Comparison of ENCODE assay signal across 1 cellular context in the genomic region with DNA sequence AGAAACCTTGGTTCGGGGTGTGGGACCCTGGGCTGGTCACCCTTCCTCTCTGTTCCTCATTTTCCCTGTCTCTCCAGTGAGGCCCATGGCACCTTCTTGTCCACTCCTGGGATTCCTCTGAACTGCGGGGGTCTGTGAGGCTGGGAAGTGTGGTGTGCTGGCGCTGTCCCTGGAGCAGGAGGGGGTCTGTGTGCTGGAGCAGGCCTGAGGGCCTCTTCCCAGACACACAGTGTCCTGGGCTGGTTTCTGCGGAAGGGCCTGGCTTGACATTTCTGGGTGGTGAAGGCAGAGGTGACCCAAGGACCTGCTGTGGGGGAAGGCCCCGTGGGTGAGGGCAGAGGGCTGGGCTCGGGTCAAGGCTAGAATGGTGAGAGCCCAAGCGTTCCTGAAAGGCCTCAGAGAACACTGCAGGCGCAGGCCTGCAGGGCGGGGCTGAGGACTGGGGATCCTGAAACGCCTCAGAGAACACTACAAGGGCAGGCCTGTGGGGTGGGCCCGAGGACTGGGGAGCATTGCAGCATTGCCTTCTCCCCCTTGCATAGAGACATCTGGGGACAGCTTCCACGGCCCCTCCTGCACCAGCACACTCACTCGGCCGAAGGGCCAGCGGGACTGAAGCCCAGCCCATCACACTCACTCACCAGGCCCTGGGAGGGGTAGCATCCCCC.
TF ChIP-seq lines count a peak whose summit lies in the region.

No MANE protein-coding gene starts in this region.

TF ChIP-seq in HepG2, 621 proteins besides CTCF, POLR2A, EP300 and RAD21 (continued from another document and continues in another):
- TF ChIP-seq SAP130 (CRISPR knock-in tag; IDR thresholded peaks at IDR 0.05; ENCODE audit: low read depth) (0 out of 2 replicates have a peak, but pooled peaks have one; percentile 35), GZF1 (CRISPR knock-in tag; IDR thresholded peaks at IDR 0.05) (peak; percentile 64; the same call in 1 of the 2 replicates), NR2C2 (CRISPR knock-in tag; IDR thresholded peaks at IDR 0.05; ENCODE audit: borderline replicate concordance) (0 out of 2 replicates have a peak, but pooled peaks have one; percentile 50), CERS6 (CRISPR knock-in tag; IDR thresholded peaks at IDR 0.05) (no peak), HCFC1 (IDR thresholded peaks at IDR 0.05; ENCODE audit: low read depth, low read length) (0 out of 2 replicates have a peak, but pooled peaks have one; percentile 31), KDM6A (CRISPR knock-in tag; IDR thresholded peaks at IDR 0.05; ENCODE audit: low read depth) (no peak; the same call in 1 of the 2 replicates), TBL1XR1 (IDR thresholded peaks at IDR 0.05; ENCODE audit: borderline replicate concordance, low read length, partially characterized antibody) (peak; percentile 30), ZIK1 (CRISPR knock-in tag; IDR thresholded peaks at IDR 0.05; ENCODE audit: borderline replicate concordance, low read depth) (no peak), ZSCAN31 (CRISPR knock-in tag; IDR thresholded peaks at IDR 0.05; ENCODE audit: low read depth) (0 out of 2 replicates have a peak, but pooled peaks have one; percentile 83), FOXA1 (IDR thresholded peaks at IDR 0.05) (no peak), FOXA1 (CRISPR knock-in tag; IDR thresholded peaks at IDR 0.05) (0 out of 2 replicates have a peak, but pooled peaks have one; percentile 13), MIXL1 (CRISPR knock-in tag; IDR thresholded peaks at IDR 0.05) (0 out of 2 replicates have a peak, but pooled peaks have one; percentile 3), FOXP1 (IDR thresholded peaks at IDR 0.05) (no peak), FOXP1 (CRISPR knock-in tag; IDR thresholded peaks at IDR 0.05) (no peak; the same call in 1 of the 2 replicates), ZNF12 (CRISPR knock-in tag; IDR thresholded peaks at IDR 0.05) (peak; percentile 58; the same call in 1 of the 2 replicates), HIC2 (CRISPR knock-in tag; IDR thresholded peaks at IDR 0.05; ENCODE audit: low read depth) (peak; percentile 76; the same call in 1 of the 2 replicates), ZNF879 (CRISPR knock-in tag; IDR thresholded peaks at IDR 0.05) (0 out of 2 replicates have a peak, but pooled peaks have one; percentile 54), ZNF788 (CRISPR knock-in tag; IDR thresholded peaks at IDR 0.05; ENCODE audit: borderline replicate concordance) (peak; percentile 83; the same call in 1 of the 2 replicates), JUN (CRISPR knock-in tag; IDR thresholded peaks at IDR 0.05) (no peak), SRSF9 (IDR thresholded peaks at IDR 0.05; ENCODE audit: borderline replicate concordance, insufficient read depth, low read depth, low read length, poor library complexity, severe bottlenecking) (no peak), ARID5B (CRISPR knock-in tag; IDR thresholded peaks at IDR 0.05) (peak; percentile 50; the same call in 1 of the 2 replicates), ZBTB42 (CRISPR knock-in tag; IDR thresholded peaks at IDR 0.05) (no peak), ZNF30 (CRISPR knock-in tag; IDR thresholded peaks at IDR 0.05) (no peak), NR2F2 (IDR thresholded peaks at IDR 0.05; ENCODE audit: borderline replicate concordance, low read depth) (peak; percentile 63; the same call in 1 of the 2 replicates), ZNF292 (CRISPR knock-in tag; IDR thresholded peaks at IDR 0.05; ENCODE audit: borderline replicate concordance, low read depth) (peak; percentile 77; the same call in 1 of the 2 replicates), PHF20 (CRISPR knock-in tag; IDR thresholded peaks at IDR 0.05) (peak; percentile 65), ZNF709 (CRISPR knock-in tag; IDR thresholded peaks at IDR 0.05) (peak; percentile 66; the same call in 1 of the 2 replicates), BRD4 (CRISPR knock-in tag; IDR thresholded peaks at IDR 0.05) (0 out of 2 replicates have a peak, but pooled peaks have one; percentile 10), GABPB1 (CRISPR knock-in tag; IDR thresholded peaks at IDR 0.05) (peak; percentile 33; the same call in 1 of the 2 replicates), ZNF883 (CRISPR knock-in tag; IDR thresholded peaks at IDR 0.05; ENCODE audit: not compliant biosample characterization) (peak; percentile 54), DPF2 (CRISPR knock-in tag; IDR thresholded peaks at IDR 0.05; ENCODE audit: borderline replicate concordance, low read depth) (no peak), MTA1 (CRISPR knock-in tag; IDR thresholded peaks at IDR 0.05; ENCODE audit: borderline replicate concordance) (peak; percentile 16; the same call in 1 of the 2 replicates), ZNF350 (CRISPR knock-in tag; IDR thresholded peaks at IDR 0.05; ENCODE audit: borderline replicate concordance, low read depth) (no peak), SOX5 (CRISPR knock-in tag; IDR thresholded peaks at IDR 0.05; ENCODE audit: borderline replicate concordance) (no peak), ZNF430 (CRISPR knock-in tag; IDR thresholded peaks at IDR 0.05) (peak; percentile 87), ZNF484 (CRISPR knock-in tag; IDR thresholded peaks at IDR 0.05; ENCODE audit: borderline replicate concordance, low read depth) (no peak), KDM2A (CRISPR knock-in tag; IDR thresholded peaks at IDR 0.05; ENCODE audit: borderline replicate concordance, low read depth) (no peak; the same call in 1 of the 2 replicates), NR2F1 (CRISPR knock-in tag; IDR thresholded peaks at IDR 0.05) (peak; percentile 93 to 94), ZNF644 (CRISPR knock-in tag; IDR thresholded peaks at IDR 0.05; ENCODE audit: low read depth) (peak; percentile 39; the same call in 1 of the 2 replicates), KLF11 (CRISPR knock-in tag; IDR thresholded peaks at IDR 0.05) (no peak), CBX1 (IDR thresholded peaks at IDR 0.05; ENCODE audit: low read depth) (no peak), ZNF552 (CRISPR knock-in tag; IDR thresholded peaks at IDR 0.05; ENCODE audit: borderline replicate concordance) (no peak), ARID2 (CRISPR knock-in tag; IDR thresholded peaks at IDR 0.05; ENCODE audit: borderline replicate concordance) (0 out of 2 replicates have a peak, but pooled peaks have one; percentile 11), TEAD3 (CRISPR knock-in tag; optimal IDR thresholded peaks at IDR 0.05; ENCODE audit: borderline replicate concordance) (peak; percentile 70), ZNF441 (CRISPR knock-in tag; IDR thresholded peaks at IDR 0.05; ENCODE audit: borderline replicate concordance) (no peak), ZNF383 (CRISPR knock-in tag; IDR thresholded peaks at IDR 0.05; ENCODE audit: borderline replicate concordance) (no peak), BCL6 (CRISPR knock-in tag; IDR thresholded peaks at IDR 0.05) (peak; percentile 91), IKZF4 (CRISPR knock-in tag; IDR thresholded peaks at IDR 0.05; ENCODE audit: borderline replicate concordance, low read depth, not compliant biosample characterization) (peak; percentile 11), RXRB (CRISPR knock-in tag; IDR thresholded peaks at IDR 0.05; ENCODE audit: borderline replicate concordance) (peak; percentile 80), GFI1 (CRISPR knock-in tag; IDR thresholded peaks at IDR 0.05; ENCODE audit: borderline replicate concordance) (0 out of 2 replicates have a peak, but pooled peaks have one; percentile 28), FOXO1 (CRISPR knock-in tag; IDR thresholded peaks at IDR 0.05) (no peak), POLR2AphosphoS5 (IDR thresholded peaks at IDR 0.05; ENCODE audit: low read depth, low read length) (no peak)
- TF ChIP-seq, protein P1, sequence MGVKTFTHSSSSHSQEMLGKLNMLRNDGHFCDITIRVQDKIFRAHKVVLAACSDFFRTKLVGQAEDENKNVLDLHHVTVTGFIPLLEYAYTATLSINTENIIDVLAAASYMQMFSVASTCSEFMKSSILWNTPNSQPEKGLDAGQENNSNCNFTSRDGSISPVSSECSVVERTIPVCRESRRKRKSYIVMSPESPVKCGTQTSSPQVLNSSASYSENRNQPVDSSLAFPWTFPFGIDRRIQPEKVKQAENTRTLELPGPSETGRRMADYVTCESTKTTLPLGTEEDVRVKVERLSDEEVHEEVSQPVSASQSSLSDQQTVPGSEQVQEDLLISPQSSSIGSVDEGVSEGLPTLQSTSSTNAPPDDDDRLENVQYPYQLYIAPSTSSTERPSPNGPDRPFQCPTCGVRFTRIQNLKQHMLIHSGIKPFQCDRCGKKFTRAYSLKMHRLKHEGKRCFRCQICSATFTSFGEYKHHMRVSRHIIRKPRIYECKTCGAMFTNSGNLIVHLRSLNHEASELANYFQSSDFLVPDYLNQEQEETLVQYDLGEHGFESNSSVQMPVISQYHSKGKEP (CRISPR knock-in tag; IDR thresholded peaks at IDR 0.05): no peak
- TF ChIP-seq, protein P2, sequence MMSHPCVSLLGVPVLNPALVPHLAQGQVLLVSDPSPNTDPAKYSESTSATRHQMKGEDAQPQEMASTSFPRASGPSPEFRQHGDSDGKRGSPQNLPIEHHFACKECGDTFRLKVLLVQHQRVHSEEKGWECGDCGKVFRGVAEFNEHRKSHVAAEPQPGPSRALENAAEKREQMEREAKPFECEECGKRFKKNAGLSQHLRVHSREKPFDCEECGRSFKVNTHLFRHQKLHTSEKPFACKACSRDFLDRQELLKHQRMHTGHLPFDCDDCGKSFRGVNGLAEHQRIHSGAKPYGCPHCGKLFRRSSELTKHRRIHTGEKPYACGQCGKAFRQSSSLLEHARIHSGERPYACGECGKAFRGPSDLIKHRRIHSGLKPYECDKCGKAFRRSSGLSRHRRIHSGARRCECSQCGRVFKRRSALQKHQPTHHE (CRISPR knock-in tag; IDR thresholded peaks at IDR 0.05; ENCODE audit: borderline replicate concordance): no peak
